Comparison of ENCODE assay signal across 2 cellular contexts in the genomic region with DNA sequence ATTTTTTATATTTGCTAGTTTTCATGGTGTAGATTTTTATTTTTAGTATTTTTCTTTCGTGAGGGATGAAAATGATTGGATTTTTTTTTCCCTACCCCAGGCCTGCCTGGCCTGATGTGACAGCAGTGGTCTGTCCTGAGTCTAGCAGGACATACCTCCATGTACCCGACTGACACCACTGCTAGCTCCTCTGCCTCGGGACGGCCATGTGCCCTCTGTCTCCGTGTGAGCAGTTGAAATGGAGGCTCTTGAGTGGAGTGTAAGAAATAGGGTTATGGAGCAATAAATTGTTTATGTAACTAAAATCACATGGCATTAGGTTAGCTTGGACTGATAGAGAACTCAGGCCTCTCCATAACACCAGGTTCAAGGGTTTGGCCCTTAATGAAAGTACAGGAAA.
"Had no signal": no experiment of that assay in that cellular context is flagged by ENCODE, and none has a peak within 500 bp of the region (broad histone marks: within the 10 kb centered on the region; RNA-seq: fewer than 3 reads in every experiment).

No MANE protein-coding gene starts in this region.

- H3K4me3 ChIP-seq: GM12878 had no signal

- DNase-seq: GF-D8 had no signal
